1 cellular context compared by ENCODE assay signal in genomic region chr3:193780371-193780770, GRCh38.
TF ChIP-seq lines count a peak whose summit lies in the region.

No MANE protein-coding gene starts in this region.

TF ChIP-seq in SK-N-SH treated with all-trans-retinoic acid at 6 μM for 48 hours, 23 proteins besides CTCF, POLR2A, EP300 and RAD21:
- TF ChIP-seq ESRRG (CRISPR knock-in tag; IDR thresholded peaks at IDR 0.05): no peak
- TF ChIP-seq CREB5 (CRISPR knock-in tag; IDR thresholded peaks at IDR 0.05; ENCODE audit: low read depth): no peak
- no peak for TF ChIP-seq ZFP30 (CRISPR knock-in tag; IDR thresholded peaks at IDR 0.05)
- no peak for TF ChIP-seq TSHZ2 (CRISPR knock-in tag; IDR thresholded peaks at IDR 0.05)
- TF ChIP-seq PPARA (CRISPR knock-in tag; IDR thresholded peaks at IDR 0.05; ENCODE audit: borderline replicate concordance): no peak
- no peak for TF ChIP-seq BACH2 (CRISPR knock-in tag; IDR thresholded peaks at IDR 0.05; ENCODE audit: borderline replicate concordance)
- TF ChIP-seq PATZ1 (CRISPR knock-in tag; IDR thresholded peaks at IDR 0.05; ENCODE audit: borderline replicate concordance): no peak
- TF ChIP-seq ZNF565 (CRISPR knock-in tag; conservative IDR thresholded peaks at IDR 0.05; ENCODE audit: low read depth): no peak
- TF ChIP-seq OSR1 (CRISPR knock-in tag; IDR thresholded peaks at IDR 0.05): no peak
- no peak for TF ChIP-seq ZNF70 (CRISPR knock-in tag; IDR thresholded peaks at IDR 0.05)
- TF ChIP-seq TCF4 (CRISPR knock-in tag; IDR thresholded peaks at IDR 0.05; ENCODE audit: borderline replicate concordance): no peak
- TF ChIP-seq ZC3H10 (CRISPR knock-in tag; IDR thresholded peaks at IDR 0.05): no peak
- TF ChIP-seq SNAI2 (CRISPR knock-in tag; IDR thresholded peaks at IDR 0.05): no peak
- no peak for TF ChIP-seq ZNF8 (CRISPR knock-in tag; IDR thresholded peaks at IDR 0.05)
- TF ChIP-seq TOX (CRISPR knock-in tag; IDR thresholded peaks at IDR 0.05; ENCODE audit: borderline replicate concordance): no peak
- no peak for TF ChIP-seq ZFP3 (CRISPR knock-in tag; IDR thresholded peaks at IDR 0.05)
- no peak for TF ChIP-seq POU6F1 (CRISPR knock-in tag; IDR thresholded peaks at IDR 0.05; ENCODE audit: borderline replicate concordance, low read depth)
- TF ChIP-seq GLIS3 (CRISPR knock-in tag; IDR thresholded peaks at IDR 0.05): no peak
- TF ChIP-seq RARB (CRISPR knock-in tag; IDR thresholded peaks at IDR 0.05): no peak
- no peak for TF ChIP-seq CSRNP3 (CRISPR knock-in tag; IDR thresholded peaks at IDR 0.05)
